24 cellular contexts compared by ENCODE assay signal in genomic region chr5:3347741-3348140, GRCh38.
A peak's percentile ranks its signal among the peaks of the same experiment; 100 is the strongest.
DNase-seq lines count a peak whose midpoint lies in the region; ATAC-seq, FAIRE-seq and TF ChIP-seq lines count a peak whose summit lies in the region.
"Had no signal": no experiment of that assay in that cellular context is flagged by ENCODE, and none has a peak within 500 bp of the region (broad histone marks: within the 10 kb centered on the region; RNA-seq: fewer than 3 reads in every experiment).

No MANE protein-coding gene starts in this region.

- ATAC-seq in activated CD8-positive, alpha-beta memory T cell treated with anti-CD3 and anti-CD28 coated beads, Interleukin-2, amount 10 ng/mL, durations not matched to agents 7 days and 5 days: no peak
- ATAC-seq: Right ventricle myocardium inferior had no signal

- WGBS in spleen, 5 donors: 90 to 96% (median 92%) methylated on average over 3 to 5 of the region's 5 CpGs

- TF ChIP-seq POLR2A in spleen (IDR thresholded peaks at IDR 0.05): no peak

- no peaks in the 10 kb centered on the region for H3K4me1 Mint-ChIP-seq in activated CD8-positive, alpha-beta memory T cell treated with anti-CD3 and anti-CD28 coated beads, Interleukin-2, amount 10 ng/mL, durations not matched to agents 7 days and 5 days
- H3K4me1 Mint-ChIP-seq: CD14-positive monocyte had no signal

- CTCF ChIA-PET in activated CD8-positive, alpha-beta memory T cell treated with anti-CD3 and anti-CD28 coated beads, Interleukin-2, amount 10 ng/mL, durations not matched to agents 7 days and 5 days (lab: Charles Lee): no interaction called here

- H3K9me3 ChIP-seq in spleen: peaks cover 0 to 14% (median 0%) of the 10 kb centered on the region in 8 donors
- H3K9me3 ChIP-seq: BE2C, SJCRH30 had no signal

- H3K27me3 ChIP-seq in spleen (replicated peaks in 1 of 7): no peaks in the 10 kb centered on the region
- H3K27me3 ChIP-seq: BE2C, SJCRH30 had no signal

- intact Hi-C loops in spleen (cut with DNase I; ENCODE audit: low total_unique reads): no loop called here

- no peak overlapping the region for H3K27ac ChIP-seq in spleen
- H3K27ac ChIP-seq: SJCRH30 had no signal

- no peak for FAIRE-seq in RCC 7860 (lab: Jason Lieb, UNC)
- FAIRE-seq: GM12892, GM19239 had no signal

- peaks cover 12% of the 10 kb centered on the region for H3K9me3 Mint-ChIP-seq in activated CD8-positive, alpha-beta memory T cell treated with anti-CD3 and anti-CD28 coated beads, Interleukin-2, amount 10 ng/mL, durations not matched to agents 7 days and 5 days (ENCODE audit: low read depth)

- H3K36me3 Mint-ChIP-seq in activated CD8-positive, alpha-beta memory T cell treated with anti-CD3 and anti-CD28 coated beads, Interleukin-2, amount 10 ng/mL, durations not matched to agents 7 days and 5 days: no peaks in the 10 kb centered on the region
- H3K36me3 Mint-ChIP-seq: CD14-positive monocyte had no signal

- no peak for TF ChIP-seq CTCF in spleen (IDR thresholded peaks at IDR 0.05 in 8 of 11, conservative IDR thresholded peaks at IDR 0.05 in 3 of 11)

- peak; percentile 12 for DNase-seq in activated CD8-positive, alpha-beta memory T cell treated with anti-CD3 and anti-CD28 coated beads, Interleukin-2, amount 50 U/mL, for 48 hours
- DNase-seq in activated CD8-positive, alpha-beta memory T cell treated with anti-CD3 and anti-CD28 coated beads, Interleukin-2, amount 10 ng/mL, durations not matched to agents 7 days and 5 days: no peak
- DNase-seq in islet precursor cell: peak; percentile 31
- DNase-seq in spleen: peak; percentile 32
- DNase-seq in GOT3 (lab: John Stamatoyannopoulos, UW): no peak
- DNase-seq in RCC 7860 (ENCODE audit: low spot score): no peak
- no peak for DNase-seq in NCI-H2227 (lab: John Stamatoyannopoulos, UW; ENCODE audit: unreplicated experiment)
- DNase-seq: 8988T, ACHN, BE2C, Calu3, DND-41, NCI-H1048, NCI-H1417, NCI-H1694, NCI-H2081, NCI-H2171, NCI-H524 treated with DMSO at 0.1 percent for 48 hours, NCI-H774, SJCRH30 had no signal

- H3K27ac Mint-ChIP-seq in activated CD8-positive, alpha-beta memory T cell treated with anti-CD3 and anti-CD28 coated beads, Interleukin-2, amount 10 ng/mL, durations not matched to agents 7 days and 5 days: no peak overlapping the region
- H3K27ac Mint-ChIP-seq: CD14-positive monocyte had no signal

- H3K4me3 Mint-ChIP-seq in activated CD8-positive, alpha-beta memory T cell treated with anti-CD3 and anti-CD28 coated beads, Interleukin-2, amount 10 ng/mL, durations not matched to agents 7 days and 5 days: no peak overlapping the region
- H3K4me3 Mint-ChIP-seq: CD14-positive monocyte had no signal

- H3K4me1 ChIP-seq in spleen: no peaks in the 10 kb centered on the region
- H3K4me1 ChIP-seq: BE2C, SJCRH30 had no signal

- H3K27me3 Mint-ChIP-seq in activated CD8-positive, alpha-beta memory T cell treated with anti-CD3 and anti-CD28 coated beads, Interleukin-2, amount 10 ng/mL, durations not matched to agents 7 days and 5 days: no peaks in the 10 kb centered on the region

- no peaks in the 10 kb centered on the region for H3K36me3 ChIP-seq in spleen
- H3K36me3 ChIP-seq: BE2C, SJCRH30 had no signal

- H3K4me3 ChIP-seq in spleen: no peak overlapping the region
- H3K4me3 ChIP-seq: SJCRH30 had no signal

Comparison
In these comparisons a context has a peak if more than half of its experiments do, and no peak if none do; other contexts are left out.
1. DNase-seq: peak in activated CD8-positive, alpha-beta memory T cell treated with anti-CD3 and anti-CD28 coated beads, Interleukin-2, amount 50 U/mL, for 48 hours (single experiment), islet precursor cell (single experiment) and spleen (single experiment); none in activated CD8-positive, alpha-beta memory T cell treated with anti-CD3 and anti-CD28 coated beads, Interleukin-2, amount 10 ng/mL, durations not matched to agents 7 days and 5 days (single experiment), GOT3 (single experiment), RCC 7860 (single experiment) and NCI-H2227 (single experiment).